22 cellular contexts compared by ENCODE assay signal in the genomic region with DNA sequence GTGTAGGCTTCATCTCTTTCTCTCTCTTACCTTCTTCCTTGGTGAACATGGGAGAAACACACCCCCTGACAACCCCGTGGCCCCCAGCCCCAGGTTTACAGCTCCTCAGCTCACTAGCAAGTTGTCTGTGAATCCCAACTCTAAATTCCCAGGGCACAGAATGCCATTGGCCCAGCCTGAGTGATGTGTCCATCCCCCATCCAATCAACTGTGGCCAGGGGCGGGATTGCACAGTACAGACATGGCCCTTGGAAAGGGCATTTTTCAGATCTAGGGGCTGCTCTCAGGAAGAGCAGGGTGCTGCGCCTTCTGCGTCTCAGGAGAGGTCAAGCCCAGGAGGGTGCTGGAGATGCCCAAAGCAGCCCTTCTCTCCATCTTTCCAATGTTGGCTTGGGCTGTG. TPM values are rescaled to one million over a fixed set of nuclear protein-coding genes. Genes with fewer than 3 reads are reported as not detected.
A peak's percentile ranks its signal among the peaks of the same experiment; 100 is the strongest.
DNase-seq lines count a peak whose midpoint lies in the region; ATAC-seq, FAIRE-seq and TF ChIP-seq lines count a peak whose summit lies in the region.
"Had no signal": no experiment of that assay in that cellular context is flagged by ENCODE, and none has a peak within 500 bp of the region (broad histone marks: within the 10 kb centered on the region; RNA-seq: fewer than 3 reads in every experiment).

No MANE protein-coding gene starts in this region.

- CTCF ChIA-PET in HepG2 (lab: Yijun Ruan, JAX; ENCODE audit: low intra/inter-chr PET ratio, low total read pairs): no interaction called here

- no peaks in the 10 kb centered on the region for H3K4me1 ChIP-seq in HepG2 (ENCODE audit: insufficient read depth, low read length)
- H3K4me1 ChIP-seq in right lobe of liver: no peaks in the 10 kb centered on the region
- H3K4me1 ChIP-seq in astrocyte (ENCODE audit: insufficient read depth, low read length): no peaks in the 10 kb centered on the region
- H3K4me1 ChIP-seq: BLaER1 had no signal

- H2AFZ ChIP-seq in HepG2 (ENCODE audit: low read length) (no peak overlapping the region), astrocyte (ENCODE audit: low read depth, low read length) (no peak overlapping the region)

- no peaks in the 10 kb centered on the region for H3K36me3 ChIP-seq in HepG2 (replicated peaks in 1 of 2; ENCODE audit: control insufficient read depth in 1 of 2, insufficient read depth in 2 of 2, low read length in 2 of 2)
- H3K36me3 ChIP-seq in right lobe of liver: no peaks in the 10 kb centered on the region
- no peaks in the 10 kb centered on the region for H3K36me3 ChIP-seq in astrocyte (ENCODE audit: insufficient read depth, low read length)
- H3K36me3 ChIP-seq: BLaER1, SJCRH30 had no signal

- H3K79me2 ChIP-seq in HepG2 (ENCODE audit: insufficient read depth, low read length) (no peaks in the 10 kb centered on the region), astrocyte (ENCODE audit: insufficient read depth, low read length) (no peaks in the 10 kb centered on the region)

- H3K27me3 ChIP-seq in HepG2 (ENCODE audit: control insufficient read depth in 1 of 2, insufficient read depth in 2 of 2, low read length in 2 of 2) (peaks cover 3 to 19% of the 10 kb centered on the region in 2 experiments; a peak in 4 of 5 replicates), right lobe of liver (no peaks in the 10 kb centered on the region), astrocyte (ENCODE audit: insufficient read depth, low read length) (peaks cover 2% of the 10 kb centered on the region)
- H3K27me3 ChIP-seq: BLaER1 had no signal

- H3K9ac ChIP-seq in HepG2 (ENCODE audit: insufficient read depth, low read depth, low read length) (no peak overlapping the region), astrocyte (ENCODE audit: low read length) (no peak overlapping the region)
- H3K9ac ChIP-seq: BLaER1 had no signal

- TF ChIP-seq EP300 in HepG2 (IDR thresholded peaks at IDR 0.05; ENCODE audit: low read depth in 2 of 2, low read length in 2 of 2): no peak
- TF ChIP-seq EP300 in HepG2 (CRISPR knock-in tag; IDR thresholded peaks at IDR 0.05; ENCODE audit: borderline replicate concordance): no peak

- intact Hi-C loops in HepG2 (cut with micrococcal nuclease; ENCODE audit: unreplicated experiment) (no loop called here), right lobe of liver (cut with DNase I) (no loop called here)

- no peak overlapping the region for H3K27ac ChIP-seq in HepG2 (ENCODE audit: extremely low read length, insufficient read depth, low read length)
- no peak overlapping the region for H3K27ac ChIP-seq in right lobe of liver
- no peak overlapping the region for H3K27ac ChIP-seq in astrocyte (ENCODE audit: low read depth, low read length)
- H3K27ac ChIP-seq: BLaER1, SJCRH30 had no signal

- no peaks in the 10 kb centered on the region for H3K9me3 ChIP-seq in HepG2 (ENCODE audit: low read length)
- H3K9me3 ChIP-seq in right lobe of liver: no peaks in the 10 kb centered on the region
- H3K9me3 ChIP-seq in astrocyte (ENCODE audit: insufficient read depth, low read depth, low read length): no peaks in the 10 kb centered on the region
- H3K9me3 ChIP-seq: BLaER1, SJCRH30 had no signal

- H3K4me3 Mint-ChIP-seq in astrocyte (ENCODE audit: unreplicated experiment): no peak overlapping the region
- H3K4me3 Mint-ChIP-seq: CD4-positive, alpha-beta T cell had no signal

- no TSS peak for BruUV-seq in HepG2 (replicated peaks; lab: Mats Ljungman, UMichigan)

- peaks cover 4% of the 10 kb centered on the region for H3K9me3 Mint-ChIP-seq in astrocyte (ENCODE audit: unreplicated experiment)
- H3K9me3 Mint-ChIP-seq: CD4-positive, alpha-beta T cell had no signal

- POLR2A ChIA-PET in HepG2 (lab: Yijun Ruan, JAX): no interaction called here

- no peak for TF ChIP-seq CTCF in HepG2 (CRISPR knock-in tag; IDR thresholded peaks at IDR 0.05)
- no peak for TF ChIP-seq CTCF in right lobe of liver (IDR thresholded peaks at IDR 0.05)
- no peak for TF ChIP-seq CTCF in astrocyte (IDR thresholded peaks at IDR 0.05; ENCODE audit: insufficient read depth, low read depth, low read length)

- no peak for TF ChIP-seq RAD21 in HepG2 (CRISPR knock-in tag; IDR thresholded peaks at IDR 0.05)

- H4K20me1 ChIP-seq in HepG2 (ENCODE audit: insufficient read depth, low read length): no peaks in the 10 kb centered on the region
- no peaks in the 10 kb centered on the region for H4K20me1 ChIP-seq in astrocyte (ENCODE audit: insufficient read depth, low read length)
- H4K20me1 ChIP-seq: BLaER1 had no signal

- peaks cover 37% of the 10 kb centered on the region for H3K27me3 Mint-ChIP-seq in astrocyte (ENCODE audit: low read depth, unreplicated experiment)

- H3K4me3 ChIP-seq in HepG2 (replicated peaks in 1 of 3; ENCODE audit: insufficient read depth in 1 of 3, low read depth in 2 of 3, low read length in 3 of 3) (no peak overlapping the region), right lobe of liver (no peak overlapping the region), astrocyte (ENCODE audit: insufficient read depth, low read depth, low read length) (no peak overlapping the region)
- H3K4me3 ChIP-seq: BLaER1, SJCRH30 had no signal

- WGBS in HepG2 (ENCODE audit: low lambda C conversion rate): 56% methylated on average over 2 of the region's 4 CpGs
- WGBS in right lobe of liver (ENCODE audit: insufficient coverage, low coverage, low lambda C conversion rate, missing lambda C conversion rate): 60% methylated on average over 1 of the region's 4 CpGs

- peak overlapping the region; percentile 55 for H3K27ac Mint-ChIP-seq in astrocyte (ENCODE audit: unreplicated experiment)
- H3K27ac Mint-ChIP-seq: CD4-positive, alpha-beta T cell had no signal

- in situ Hi-C loops in HepG2 (cut with HindIII; ENCODE audit: extremely low pct_ligation_motif_present, low pct_unique_long_range_greater_than_20kb): no loop called here

- peaks cover 7% of the 10 kb centered on the region for H3K36me3 Mint-ChIP-seq in astrocyte (ENCODE audit: low read depth, unreplicated experiment)

- no peak for TF ChIP-seq POLR2A in HepG2 (IDR thresholded peaks at IDR 0.05; ENCODE audit: insufficient read depth in 1 of 2, low read depth in 2 of 2, low read length in 2 of 2)
- TF ChIP-seq POLR2A in right lobe of liver (IDR thresholded peaks at IDR 0.05): no peak

- ATAC-seq in HepG2 (no peak; the same call in 2 of the 3 replicates), right lobe of liver (no peak), esophagus mucosa (no peak)
- ATAC-seq: Panc1 had no signal

- DNase-seq in HepG2 (ENCODE audit: low spot score): no peak
- no peak for DNase-seq in right lobe of liver
- peak; percentile 40 for DNase-seq in NAMALWA (ENCODE audit: low spot score)
- DNase-seq in astrocyte (ENCODE audit: low read depth): no peak
- no peak for DNase-seq in MV-4-11 (lab: John Stamatoyannopoulos, UW)
- no peak for DNase-seq in EL
- DNase-seq: CD4-positive, alpha-beta T cell; COR-L47; DND-41; KBM-7; MM.1S; NCI-H1105; NCI-H146; NCI-H2029; NCI-H2227 treated with DMSO at 0.1 percent for 48 hours; NCI-H510A treated with DMSO at 0.1 percent for 48 hours; NCI-H748 treated with DMSO at 0.1 percent for 48 hours had no signal

- H3K4me1 Mint-ChIP-seq in astrocyte (ENCODE audit: low read depth, unreplicated experiment): peaks cover 5% of the 10 kb centered on the region

- FAIRE-seq in HepG2 (lab: Jason Lieb, UNC) (no peak), astrocyte (lab: Jason Lieb, UNC) (no peak)
- FAIRE-seq: GM12892 had no signal

- H3K4me2 ChIP-seq in HepG2 (ENCODE audit: low read depth, low read length) (no peak overlapping the region), astrocyte (ENCODE audit: low read length) (no peak overlapping the region)
- H3K4me2 ChIP-seq: BLaER1 had no signal

TF ChIP-seq in HepG2, 621 proteins besides CTCF, POLR2A, EP300 and RAD21:
- no peak for TF ChIP-seq DNMT3B (CRISPR knock-in tag; conservative IDR thresholded peaks at IDR 0.05)
- no peak for TF ChIP-seq NCOA1 (CRISPR knock-in tag; IDR thresholded peaks at IDR 0.05)
- peak; percentile 43; the same call in 1 of the 2 replicates for TF ChIP-seq NFYB (CRISPR knock-in tag; IDR thresholded peaks at IDR 0.05)
- TF ChIP-seq NFYC (CRISPR knock-in tag; IDR thresholded peaks at IDR 0.05): peak; percentile 62
TF ChIP-seq in HepG2: peak in this region for 2.

RNA-seq across cellular contexts. Expression of gene ASS1, which starts 48.2 kb away (rescaled TPM):
- total RNA-seq in HepG2 (2016; rRNA removed; fragmentation: Illumina TruSeq; extraction: Trizol) (77.6 and 89.0 TPM in 2 replicates), right lobe of liver (1,000 to 10,000 TPM in 3 of 6 experiments, 100 to 1,000 TPM in 3; 437 to 1,278 (median 1,014) TPM), astrocyte (117 and 182 TPM in 2 replicates), esophagus mucosa (101 TPM)
- total RNA-seq in HepG2 (2016; cell fraction: cytosol; rRNA removed; fragmentation: Illumina TruSeq; extraction: Trizol; ENCODE audit: low read depth): 56.7 and 64.0 TPM in 2 replicates
- 77.7 and 96.7 TPM in 2 replicates for total RNA-seq in HepG2 (2016; cell fraction: insoluble cytoplasmic fraction; rRNA removed; fragmentation: Illumina TruSeq; extraction: Trizol)
- total RNA-seq in HepG2 (2016; cell fraction: membrane; rRNA removed; fragmentation: Illumina TruSeq; extraction: Trizol): 80.8 and 82.9 TPM in 2 replicates
- total RNA-seq in HepG2 (2016; cell fraction: nucleus; rRNA removed; fragmentation: Illumina TruSeq; extraction: Trizol): 36.6 and 39.7 TPM in 2 replicates
- 108 and 122 TPM in 2 replicates for polyA plus RNA-seq in HepG2 (2011; rRNA removed)
- 120 and 164 TPM in 2 replicates for polyA plus RNA-seq in HepG2 (2011; cell fraction: cytosol; rRNA removed)
- polyA plus RNA-seq in HepG2 (2011; cell fraction: nucleus; rRNA removed): 48.7 and 65.0 TPM in 2 replicates
- polyA plus RNA-seq in HepG2 (2012): 38.4 and 74.9 TPM in 2 replicates
- polyA plus RNA-seq in HepG2 (2016; cell fraction: cytosol; fragmentation: Illumina TruSeq; extraction: Trizol; ENCODE audit: low read depth): 90.2 and 91.5 TPM in 2 replicates
- polyA plus RNA-seq in HepG2 (2016; cell fraction: insoluble cytoplasmic fraction; fragmentation: Illumina TruSeq; extraction: Trizol; ENCODE audit: low read depth): 134 and 144 TPM in 2 replicates
- 100 and 111 TPM in 2 replicates for polyA plus RNA-seq in HepG2 (2016; cell fraction: membrane; fragmentation: Illumina TruSeq; extraction: Trizol; ENCODE audit: low read depth)
- polyA plus RNA-seq in HepG2 (2016; cell fraction: nucleus; fragmentation: Illumina TruSeq; extraction: Trizol; ENCODE audit: insufficient read depth, low read depth): 76.1 and 84.6 TPM in 2 replicates
- 90.2 and 1,449 TPM in 2 replicates for polyA minus RNA-seq in HepG2 (2011; rRNA and poly(A)+ RNA removed; ENCODE audit: low replicate concordance)
- polyA minus RNA-seq in HepG2 (2011; cell fraction: cytosol; rRNA and poly(A)+ RNA removed): 49.5 and 53.8 TPM in 2 replicates
- polyA minus RNA-seq in HepG2 (2011; cell fraction: nucleus; rRNA and poly(A)+ RNA removed): 17.1 and 17.7 TPM in 2 replicates
- total RNA-seq: CD4-positive, alpha-beta T cell had no signal
